Comparison of ENCODE assay signal across 8 cellular contexts in genomic region chr10:6202684-6203330, GRCh38. TPM values are rescaled to one million over a fixed set of nuclear protein-coding genes. Genes with fewer than 3 reads are reported as not detected.
DNase-seq lines count a peak whose midpoint lies in the region; FAIRE-seq and TF ChIP-seq lines count a peak whose summit lies in the region.

TSS of gene PFKFB3 (plus strand) at chr10:6202932. CDS start at chr10:6203261, 329 bp downstream.

- H3K27me3 Mint-ChIP-seq in T-helper 1 cell treated with Interleukin-12 subunit alpha and Interleukin-12 subunit beta and Interleukin-4 antibody, amounts not matched to agents 30 μg/mL and 1 μg/mL, for 36 hours (ENCODE audit: low read depth) = no peaks in the 10 kb centered on the region

- peaks cover 19% of the 10 kb centered on the region for H3K36me3 Mint-ChIP-seq in T-helper 1 cell treated with Interleukin-12 subunit alpha and Interleukin-12 subunit beta and Interleukin-4 antibody, amounts not matched to agents 30 μg/mL and 1 μg/mL, for 36 hours (ENCODE audit: low read depth)

- no peaks in the 10 kb centered on the region for H3K9me3 Mint-ChIP-seq in T-helper 1 cell treated with Interleukin-12 subunit alpha and Interleukin-12 subunit beta and Interleukin-4 antibody, amounts not matched to agents 30 μg/mL and 1 μg/mL, for 36 hours

- H3K27ac Mint-ChIP-seq in T-helper 1 cell treated with Interleukin-12 subunit alpha and Interleukin-12 subunit beta and Interleukin-4 antibody, amounts not matched to agents 30 μg/mL and 1 μg/mL, for 36 hours = peak within 1 kb of the TSS; percentile 88

- H3K4me3 ChIP-seq in GM12864 (ENCODE audit: low read depth, low read length) (peak within 1 kb of the TSS; percentile 72), H7 (ENCODE audit: insufficient read depth, low read depth, low read length) (peak within 1 kb of the TSS; percentile 89), right atrium auricular region (peak within 1 kb of the TSS; percentile 60 to 80)

- H3K27me3 ChIP-seq in H7 (ENCODE audit: control insufficient read depth, insufficient read depth, low read length) (peaks cover 34% of the 10 kb centered on the region), right atrium auricular region (no peaks in the 10 kb centered on the region)

- H3K27ac ChIP-seq in right atrium auricular region = peak within 1 kb of the TSS; percentile 94 to 95

- peak within 1 kb of the TSS; percentile 97 for H3K4me3 Mint-ChIP-seq in T-helper 1 cell treated with Interleukin-12 subunit alpha and Interleukin-12 subunit beta and Interleukin-4 antibody, amounts not matched to agents 30 μg/mL and 1 μg/mL, for 36 hours

- H3K36me3 ChIP-seq in H7 (replicated peaks; ENCODE audit: control insufficient read depth, insufficient read depth, low read length) = no peaks in the 10 kb centered on the region
- H3K36me3 ChIP-seq in right atrium auricular region = no peaks in the 10 kb centered on the region

- no peak for FAIRE-seq in urothelium cell line (lab: Jason Lieb, UNC)

- peaks cover 32% of the 10 kb centered on the region for H3K4me1 Mint-ChIP-seq in T-helper 1 cell treated with Interleukin-12 subunit alpha and Interleukin-12 subunit beta and Interleukin-4 antibody, amounts not matched to agents 30 μg/mL and 1 μg/mL, for 36 hours (ENCODE audit: low read depth)

- DNase-seq in GM12864 (ENCODE audit: low read depth) = peak; percentile 53
- peak; percentile 99 for DNase-seq in H7
- DNase-seq in M059J (ENCODE audit: low read depth) = peak; percentile 83
- peak; percentile 33 to 98 (median 91) for DNase-seq in amygdala (lab: John Stamatoyannopoulos, UW)
- DNase-seq in right atrium auricular region (ENCODE audit: low spot score) = peak; percentile 96
- DNase-seq in pulmonary artery endothelial cell (ENCODE audit: low read depth, low spot score) = peak; percentile 71
- DNase-seq in urothelium cell line (ENCODE audit: low spot score) = peak; percentile 93

- H3K4me1 ChIP-seq in right atrium auricular region = peaks cover 0 to 36% of the 10 kb centered on the region in 2 donors

- H3K9me3 ChIP-seq in right atrium auricular region = no peaks in the 10 kb centered on the region

- peak; percentile 82 for TF ChIP-seq CTCF in GM12864 (IDR thresholded peaks at IDR 0.05; ENCODE audit: low read depth, low read length, missing control alignments)
- TF ChIP-seq CTCF in right atrium auricular region (IDR thresholded peaks at IDR 0.05) = peak; percentile 97 to 99

RNA-seq across cellular contexts. Expression of gene PFKFB3, which starts in this region (rescaled TPM):
- total RNA-seq in H7 (2014; rRNA removed; shearing (Covaris generic)) = 14.6 and 20.1 TPM in 2 replicates
- 20.3 and 23.4 TPM in 2 replicates for total RNA-seq in M059J (2014; rRNA removed; shearing (Covaris generic))
- total RNA-seq in right atrium auricular region = 10 to 100 TPM in 1 of 2 donors, 1 to 10 TPM in 1; 9.4 to 16.5 TPM
- total RNA-seq in pulmonary artery endothelial cell = 28.4 and 39.3 TPM in 2 replicates

Comparison
In these comparisons a context has a peak if more than half of its experiments do, and no peak if none do; other contexts are left out.
1. Peak in every context shown above with its lines: DNase-seq, H3K4me3 ChIP-seq and H3K27ac ChIP-seq.